In genomic region chr1:159172599-159173291, GRCh38 we compare ENCODE assay signal across 12 cellular contexts.
DNase-seq lines count a peak whose midpoint lies in the region; ATAC-seq, FAIRE-seq and TF ChIP-seq lines count a peak whose summit lies in the region.
"Had no signal": no experiment of that assay in that cellular context is flagged by ENCODE, and none has a peak within 500 bp of the region (broad histone marks: within the 10 kb centered on the region; RNA-seq: fewer than 3 reads in every experiment).

No MANE protein-coding gene starts in this region.

- H3K36me3 ChIP-seq in muscle layer of duodenum (ENCODE audit: control insufficient read depth in 1 of 2, insufficient read depth in 2 of 2, low read length in 2 of 2): no peaks in the 10 kb centered on the region
- H3K36me3 ChIP-seq: ovary had no signal

- TF ChIP-seq CTCF in fibroblast of mammary gland (conservative IDR thresholded peaks at IDR 0.05; ENCODE audit: control insufficient read depth, insufficient read depth, low read depth, low read length): no peak

- H3K27ac ChIP-seq in muscle layer of duodenum (ENCODE audit: low read length): no peak overlapping the region
- H3K27ac ChIP-seq: ovary had no signal

- H3K4me3 ChIP-seq in fibroblast of mammary gland (ENCODE audit: control insufficient read depth, low read depth, low read length) (peak overlapping the region; percentile 50), muscle layer of duodenum (ENCODE audit: low read depth in 1 of 2, low read length in 2 of 2) (peak overlapping the region; percentile 10 to 62)
- H3K4me3 ChIP-seq: ovary had no signal

- DNase-seq in NCI-H82 (lab: John Stamatoyannopoulos, UW) (peak; percentile 34), NCI-H82 treated with DMSO at 0.1 percent for 48 hours (lab: John Stamatoyannopoulos, UW; ENCODE audit: unreplicated experiment) (no peak), fibroblast of mammary gland (ENCODE audit: low read depth) (peak; percentile 49), urothelium cell line (ENCODE audit: low spot score) (peak; percentile 78), NCI-H1105 treated with DMSO at 0.1 percent for 48 hours (lab: John Stamatoyannopoulos, UW) (no peak)
- DNase-seq in activated CD4-positive, alpha-beta T cell treated with anti-CD3 and anti-CD28 coated beads, Interleukin-2, amount 50 U/mL, for 4 hours: no peak
- DNase-seq: ACHN; activated CD4-positive, CD25-positive, alpha-beta regulatory T cell treated with anti-CD3 and anti-CD28 coated beads, Interleukin-2, amount 50 U/mL, for 72 hours; activated naive CD8-positive, alpha-beta T cell treated with anti-CD3 and anti-CD28 coated beads, Interleukin-2, amount 10 ng/mL, durations not matched to agents 7 days and 5 days; ovary had no signal

- peak; percentile 87 for FAIRE-seq in urothelium cell line (lab: Jason Lieb, UNC)

- no peaks in the 10 kb centered on the region for H3K9me3 ChIP-seq in muscle layer of duodenum (ENCODE audit: control insufficient read depth in 1 of 2, low read length in 2 of 2)

- H3K4me1 ChIP-seq in muscle layer of duodenum (ENCODE audit: control insufficient read depth in 1 of 2, insufficient read depth in 2 of 2, low read length in 2 of 2): peaks cover 0 to 21% of the 10 kb centered on the region in 2 donors

- no peak for ATAC-seq in GM19351 (IDR thresholded peaks at IDR 0.05; ENCODE audit: unreplicated experiment)

- peaks cover 10% of the 10 kb centered on the region for H3K27me3 ChIP-seq in muscle layer of duodenum (ENCODE audit: low read depth, low read length)
- H3K27me3 ChIP-seq: ovary had no signal

Comparison
In these comparisons a context has a peak if more than half of its experiments do, and no peak if none do; other contexts are left out.
1. DNase-seq: peak in NCI-H82 (single experiment), fibroblast of mammary gland (single experiment) and urothelium cell line (single experiment); none in NCI-H82 treated with DMSO at 0.1 percent for 48 hours (single experiment), activated CD4-positive, alpha-beta T cell treated with anti-CD3 and anti-CD28 coated beads, Interleukin-2, amount 50 U/mL, for 4 hours (0 of 2) and NCI-H1105 treated with DMSO at 0.1 percent for 48 hours (single experiment).